Comparison of ENCODE assay signal across 31 cellular contexts in the genomic region with DNA sequence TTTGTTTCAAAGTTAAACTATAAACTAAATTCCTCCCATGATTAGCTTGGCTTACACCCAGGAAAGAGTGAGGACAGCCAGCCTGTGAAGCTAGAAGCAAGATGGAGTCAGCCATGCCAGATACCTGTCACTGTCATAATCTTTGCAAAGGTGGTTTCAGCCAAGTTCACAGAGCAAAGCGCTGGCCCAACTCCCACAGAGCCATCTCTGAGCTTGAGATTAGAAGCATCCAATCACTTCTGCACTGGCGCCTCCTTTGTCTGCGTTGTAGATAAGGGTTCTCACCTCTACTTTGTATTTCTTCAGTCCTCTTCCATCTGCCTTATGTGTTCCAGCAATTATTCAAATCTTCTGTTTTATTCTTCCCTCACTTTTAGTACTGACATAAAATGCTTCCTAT.
"Had no signal": no experiment of that assay in that cellular context is flagged by ENCODE, and none has a peak within 500 bp of the region (broad histone marks: within the 10 kb centered on the region; RNA-seq: fewer than 3 reads in every experiment).

No MANE protein-coding gene starts in this region.

- H3K27me3 ChIP-seq: cardiac muscle cell had no signal

- H3K36me3 ChIP-seq: cardiac muscle cell had no signal

- H3K9me3 Mint-ChIP-seq: activated CD4-positive, alpha-beta T cell treated with anti-CD3 and anti-CD28 coated beads, Interleukin-2, amount 10 ng/mL, durations not matched to agents 7 days and 5 days; activated naive CD8-positive, alpha-beta T cell treated with anti-CD3 and anti-CD28 coated beads for 36 hours; activated T-cell treated with anti-CD3 and anti-CD28 coated beads, Interleukin-2, amount 50 U/mL, for 4 hours; T-cell had no signal

- H3K36me3 Mint-ChIP-seq: activated naive CD8-positive, alpha-beta T cell treated with anti-CD3 and anti-CD28 coated beads for 36 hours; T-cell; WTC11 had no signal

- H3K4me1 Mint-ChIP-seq: activated CD4-positive, alpha-beta T cell treated with anti-CD3 and anti-CD28 coated beads for 36 hours; activated CD4-positive, alpha-beta T cell treated with anti-CD3 and anti-CD28 coated beads, Interleukin-2, amount 10 ng/mL, durations not matched to agents 7 days and 5 days; activated naive CD8-positive, alpha-beta T cell treated with anti-CD3 and anti-CD28 coated beads for 36 hours; T-cell; T-helper 17 cell had no signal

- DNase-seq: activated CD4-positive, alpha-beta T cell treated with anti-CD3 and anti-CD28 coated beads for 36 hours; activated CD4-positive, alpha-beta T cell treated with anti-CD3 and anti-CD28 coated beads, Interleukin-2, amount 10 ng/mL, durations not matched to agents 7 days and 5 days; activated CD4-positive, alpha-beta T cell treated with anti-CD3 and anti-CD28 coated beads, Interleukin-2, amount 50 U/mL, for 48 hours; activated CD8-positive, alpha-beta memory T cell treated with anti-CD3 and anti-CD28 coated beads, Interleukin-2, amount 50 U/mL, for 4 hours; activated effector memory CD4-positive, alpha-beta T cell treated with Interleukin-2 at 50 U/mL for 16 hours; activated naive CD4-positive, alpha-beta T cell; activated naive CD4-positive, alpha-beta T cell treated with anti-CD3 and anti-CD28 coated beads, Interleukin-2, amount 50 U/mL, for 16 hours; activated naive CD8-positive, alpha-beta T cell treated with anti-CD3 and anti-CD28 coated beads for 36 hours; activated T-cell treated with anti-CD3 and anti-CD28 coated beads for 4 hours; activated T-cell treated with anti-CD3 and anti-CD28 coated beads, Interleukin-2, amount 50 U/mL, for 4 hours; amniotic stem cell; aorta; NCI-H1092 treated with DMSO at 0.1 percent for 48 hours; NCI-H1417 treated with DMSO at 0.1 percent for 48 hours; NCI-H187 treated with DMSO at 0.1 percent for 48 hours; NCI-H2081; NCI-H2171 treated with DMSO at 0.1 percent for 48 hours; NCI-H2227 treated with DMSO at 0.1 percent for 48 hours; NCI-H510A treated with DMSO at 0.1 percent for 48 hours; NCI-H526 treated with DMSO at 0.1 percent for 48 hours; NCI-H774; RPMI8226; SHP77 treated with DMSO at 0.1 percent for 48 hours; T-cell; T-helper 17 cell had no signal

- ATAC-seq: activated CD4-positive, alpha-beta T cell treated with anti-CD3 and anti-CD28 coated beads for 36 hours; activated CD4-positive, CD25-positive, alpha-beta regulatory T cell treated with anti-CD3 and anti-CD28 coated beads, Interleukin-2, amount 50 U/mL, for 24 hours; activated T-cell treated with anti-CD3 and anti-CD28 coated beads, Interleukin-2, amount 50 U/mL, for 4 hours; K562; Panc1; SK-N-SH treated with all-trans-retinoic acid at 6 μM for 48 hours; T-cell; T-helper 17 cell had no signal

- H3K27ac Mint-ChIP-seq: activated CD4-positive, alpha-beta T cell treated with anti-CD3 and anti-CD28 coated beads for 36 hours; activated CD4-positive, alpha-beta T cell treated with anti-CD3 and anti-CD28 coated beads, Interleukin-2, amount 10 ng/mL, durations not matched to agents 7 days and 5 days; activated naive CD8-positive, alpha-beta T cell treated with anti-CD3 and anti-CD28 coated beads for 36 hours; T-cell; T-helper 17 cell had no signal

- H3K4me3 Mint-ChIP-seq: activated CD4-positive, alpha-beta T cell treated with anti-CD3 and anti-CD28 coated beads for 36 hours; activated CD4-positive, alpha-beta T cell treated with anti-CD3 and anti-CD28 coated beads, Interleukin-2, amount 10 ng/mL, durations not matched to agents 7 days and 5 days; activated naive CD8-positive, alpha-beta T cell treated with anti-CD3 and anti-CD28 coated beads for 36 hours; activated T-cell treated with anti-CD3 and anti-CD28 coated beads, Interleukin-2, amount 50 U/mL, for 4 hours; T-cell; T-helper 17 cell; WTC11 had no signal

- H3K27ac ChIP-seq: cardiac muscle cell had no signal

- H3K4me3 ChIP-seq: cardiac muscle cell, K562 had no signal
